ENCODE assay signal across 8 cellular contexts in genomic region chr17:77163521-77164280, GRCh38. TPM values are rescaled to one million over a fixed set of nuclear protein-coding genes. Genes with fewer than 3 reads are reported as not detected.
DNase-seq lines count a peak whose midpoint lies in the region; ATAC-seq and TF ChIP-seq lines count a peak whose summit lies in the region.
"Had no signal": no experiment of that assay in that cellular context is flagged by ENCODE, and none has a peak within 500 bp of the region (broad histone marks: within the 10 kb centered on the region; RNA-seq: fewer than 3 reads in every experiment).

No MANE protein-coding gene starts in this region.

- no peak for DNase-seq in H9
- DNase-seq in WTC11 (ENCODE audit: low spot score) = no peak
- no peak for DNase-seq in NCI-H2107 (lab: John Stamatoyannopoulos, UW)
- DNase-seq in lower leg skin (ENCODE audit: low spot score in 2 of 2) = no peak
- DNase-seq: immature natural killer cell had no signal

- WGBS in H9 (ENCODE audit: extremely low coverage, insufficient read length, low lambda C conversion rate) = no CpG with 5 or more reads among the region's 17 CpGs
- WGBS in lower leg skin, 2 donors = 85 to 87% methylated on average over 17 of the region's 17 CpGs

- H3K4me3 Mint-ChIP-seq in H9 = no peak overlapping the region
- no peak overlapping the region for H3K4me3 Mint-ChIP-seq in WTC11
- H3K4me3 Mint-ChIP-seq: immature natural killer cell had no signal

- no peak overlapping the region for H2BK120ac ChIP-seq in H9 (ENCODE audit: low read depth, low read length, poor library complexity, severe bottlenecking)

- no peak overlapping the region for H4K91ac ChIP-seq in H9 (ENCODE audit: insufficient read length, low read depth, low read length)

- peaks cover 2% of the 10 kb centered on the region; the same call in 1 of the 2 replicates for H3K79me2 ChIP-seq in H9 (ENCODE audit: insufficient read depth, low read length)

- H2BK5ac ChIP-seq in H9 (ENCODE audit: insufficient read length, low read length) = no peak overlapping the region

- H3K4ac ChIP-seq in H9 (ENCODE audit: low read depth, low read length) = no peak overlapping the region

- H2AFZ ChIP-seq in H9 (ENCODE audit: low read length) = no peak overlapping the region

- H3K36me3 ChIP-seq in skeletal muscle satellite cell (ENCODE audit: insufficient read depth, low read length) = peaks cover 25% of the 10 kb centered on the region

- no peak overlapping the region for H2BK12ac ChIP-seq in H9 (ENCODE audit: insufficient read length, low read depth, low read length)

- CTCF ChIA-PET in WTC11 (lab: Charles Lee) = interaction anchor here (0.7 to 1.4 kb wide), 3 partner anchors 64 to 108 kb away, joined by 3 to 4 read pairs (median 3); no protein-coding TSS in a partner anchor

- H3K27ac Mint-ChIP-seq in H9 (peak overlapping the region in 2 of 3 experiments; percentile 20 to 46; a peak in 3 of 7 replicates), WTC11 (peak overlapping the region; percentile 85)

- H3K27me3 ChIP-seq in H9 (ENCODE audit: insufficient read depth, low read length) (no peaks in the 10 kb centered on the region), layer of hippocampus (ENCODE audit: control insufficient read depth, insufficient read depth, low read length) (no peaks in the 10 kb centered on the region), skeletal muscle satellite cell (ENCODE audit: control insufficient read depth, insufficient read depth, low read length) (no peaks in the 10 kb centered on the region)

- intact Hi-C loops in lower leg skin (cut with DNase I; ENCODE audit: low total_unique reads) = no loop called here

- no peak for TF ChIP-seq CTCF in H9 (conservative IDR thresholded peaks at IDR 0.05)
- no peak for TF ChIP-seq CTCF in WTC11 (IDR thresholded peaks at IDR 0.05)
- no peak for TF ChIP-seq CTCF in lower leg skin (IDR thresholded peaks at IDR 0.05)

- no peaks in the 10 kb centered on the region for H4K20me1 ChIP-seq in H9 (ENCODE audit: control insufficient read depth, insufficient read depth, insufficient read length)

- no peak overlapping the region for H3K23ac ChIP-seq in H9 (ENCODE audit: insufficient read length, low read depth, low read length)

- H3K4me3 ChIP-seq in skeletal muscle satellite cell (ENCODE audit: low read length) (no peak overlapping the region), lower leg skin (ENCODE audit: low read depth, poor library complexity, severe bottlenecking) (no peak overlapping the region)

- H3K23me2 ChIP-seq in H9 (ENCODE audit: insufficient read length, low read depth, low read length, poor library complexity, severe bottlenecking) = no peaks in the 10 kb centered on the region

- H3K56ac ChIP-seq in H9 (ENCODE audit: insufficient read length, low read depth, low read length) = no peak overlapping the region

- H3K27ac ChIP-seq in H9 (ENCODE audit: insufficient read length, low read depth, low read length) (no peak overlapping the region), layer of hippocampus (ENCODE audit: low read depth, low read length) (peak overlapping the region; percentile 75)

- H4K5ac ChIP-seq in H9 (ENCODE audit: insufficient read length, low read depth, low read length) = no peak overlapping the region

- H3K36me3 Mint-ChIP-seq in H9 (ENCODE audit: insufficient read depth in 1 of 3, low read depth in 3 of 3) = peaks cover 19 to 24% (median 24%) of the 10 kb centered on the region in 3 experiments
- peaks cover 26% of the 10 kb centered on the region for H3K36me3 Mint-ChIP-seq in WTC11

- no peak overlapping the region for H3K18ac ChIP-seq in H9 (ENCODE audit: insufficient read length, low read depth, low read length)

- H3K9ac ChIP-seq in H9 (ENCODE audit: extremely low read depth, insufficient read length, low read length) (no peak overlapping the region), skeletal muscle satellite cell (ENCODE audit: low read depth, low read length) (no peak overlapping the region)

- peak; percentile 20 for ATAC-seq in WTC11
- ATAC-seq in HG03571 (IDR thresholded peaks at IDR 0.05; ENCODE audit: unreplicated experiment) = no peak

- H3K27me3 Mint-ChIP-seq in H9 (ENCODE audit: low read depth) (no peaks in the 10 kb centered on the region), WTC11 (ENCODE audit: low read depth) (no peaks in the 10 kb centered on the region)

- no peak overlapping the region for H2AK5ac ChIP-seq in H9 (ENCODE audit: insufficient read length, low read length)

- H3K9me3 ChIP-seq in H9 (ENCODE audit: control insufficient read depth, low read depth, low read length) = peaks cover 9% of the 10 kb centered on the region
- peaks cover 13% of the 10 kb centered on the region for H3K9me3 ChIP-seq in skeletal muscle satellite cell (replicated peaks; ENCODE audit: low read length)

- H3K4me1 ChIP-seq in H9 (ENCODE audit: insufficient read depth, low read length) (peaks cover 9% of the 10 kb centered on the region), skeletal muscle satellite cell (ENCODE audit: control insufficient read depth, insufficient read depth, low read length) (peaks cover 42% of the 10 kb centered on the region)

- H3K4me2 ChIP-seq in H9 (ENCODE audit: insufficient read depth, insufficient read length, low read length) = no peak overlapping the region
- peak overlapping the region; percentile 44 for H3K4me2 ChIP-seq in skeletal muscle satellite cell (ENCODE audit: low read length)

- TF ChIP-seq POLR2A in lower leg skin (IDR thresholded peaks at IDR 0.05) = no peak

- H4K8ac ChIP-seq in H9 (replicated peaks; ENCODE audit: insufficient read length, low read depth, low read length) = no peak overlapping the region

- POLR2A ChIA-PET in WTC11 (lab: Charles Lee) = interaction anchor here (1.1 kb wide), 2 partner anchors 23 kb away, joined by 3 to 6 read pairs; partner anchors contain the start of gene SEC14L1

- no peaks in the 10 kb centered on the region for H3K79me1 ChIP-seq in H9 (ENCODE audit: insufficient read depth, low read depth, low read length, poor library complexity, severe bottlenecking)

- H3T11ph ChIP-seq in H9 (ENCODE audit: low read length) = no peak overlapping the region

- no peak overlapping the region for H2BK20ac ChIP-seq in H9 (ENCODE audit: low read depth, low read length, poor library complexity, severe bottlenecking)

- H2BK15ac ChIP-seq in H9 (ENCODE audit: low read depth, low read length) = no peak overlapping the region

- H3K14ac ChIP-seq in H9 (ENCODE audit: insufficient read depth, low read length) = no peak overlapping the region

- H3K4me1 Mint-ChIP-seq in H9 = peaks cover 42% of the 10 kb centered on the region in 2 experiments
- H3K4me1 Mint-ChIP-seq in WTC11 = peaks cover 58% of the 10 kb centered on the region

- H3K9me3 Mint-ChIP-seq in H9 = peaks cover 19% of the 10 kb centered on the region in 2 experiments
- H3K9me3 Mint-ChIP-seq in WTC11 = peaks cover 18% of the 10 kb centered on the region

TF ChIP-seq in WTC11, 78 proteins besides CTCF, POLR2A, EP300 and RAD21:
- TF ChIP-seq GTF2I (CRISPR knock-in tag; conservative IDR thresholded peaks at IDR 0.05) (no peak), ZNF671 (CRISPR knock-in tag; IDR thresholded peaks at IDR 0.05) (no peak), FOXP1 (CRISPR knock-in tag; IDR thresholded peaks at IDR 0.05; ENCODE audit: borderline replicate concordance) (no peak), ZNF219 (CRISPR knock-in tag; IDR thresholded peaks at IDR 0.05; ENCODE audit: borderline replicate concordance) (no peak), ZNF138 (CRISPR knock-in tag; conservative IDR thresholded peaks at IDR 0.05) (no peak), FOXK1 (CRISPR knock-in tag; IDR thresholded peaks at IDR 0.05) (no peak), RELA (CRISPR knock-in tag; IDR thresholded peaks at IDR 0.05; ENCODE audit: borderline replicate concordance) (no peak), ESRRA (CRISPR knock-in tag; IDR thresholded peaks at IDR 0.05; ENCODE audit: borderline replicate concordance) (no peak), SMAD4 (CRISPR knock-in tag; IDR thresholded peaks at IDR 0.05) (no peak)

RNA-seq across cellular contexts. Expression of gene SEC14L1, which starts 22.9 kb away (rescaled TPM):
- total RNA-seq in H9 (2021) (58.6 and 62.1 TPM in 2 replicates), WTC11 (2021) (77.2 to 82.8 TPM (median 81.0 TPM) in 3 replicates), lower leg skin (10 to 100 TPM; 19.1 to 59.5 (median 46.3) TPM)
- 25.1 and 27.9 TPM in 2 replicates for total RNA-seq in skeletal muscle satellite cell (2012; rRNA removed)
